ENCODE assay signal across 10 cellular contexts in the genomic region with DNA sequence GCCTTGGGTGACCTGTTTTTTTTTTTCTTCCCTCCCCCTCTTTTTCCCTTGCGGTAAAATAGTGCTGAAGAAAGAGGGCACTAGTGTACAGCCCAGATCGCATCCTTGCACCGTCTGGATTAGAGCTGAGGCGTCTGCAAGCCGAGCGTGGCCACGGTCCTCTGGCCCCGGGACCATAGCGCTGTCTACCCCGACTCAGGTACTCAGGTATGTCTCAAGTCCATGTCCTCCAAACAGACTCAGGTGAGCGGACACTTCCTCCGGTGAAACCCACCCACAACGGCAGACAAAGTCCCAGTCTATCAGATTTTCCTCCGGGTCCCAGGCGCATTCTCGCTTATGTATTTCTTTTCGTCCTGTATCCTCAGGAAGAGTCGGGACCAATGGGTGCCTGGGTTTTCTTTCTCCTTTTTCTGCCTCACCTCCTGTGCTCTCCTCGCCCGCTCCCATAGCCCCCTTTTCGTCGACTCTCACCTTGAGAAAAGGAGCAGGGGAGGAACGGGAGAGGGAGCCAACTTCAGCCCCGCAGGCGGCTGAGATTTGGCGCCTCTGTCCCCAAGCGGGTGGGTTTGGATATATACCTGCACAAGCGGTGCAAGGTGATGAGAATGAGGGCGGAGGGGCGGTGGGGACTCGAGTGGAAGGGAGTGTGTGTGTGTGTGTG. TPM values are rescaled to one million over a fixed set of nuclear protein-coding genes. Genes with fewer than 3 reads are reported as not detected.
DNase-seq lines count a peak whose midpoint lies in the region; ATAC-seq and TF ChIP-seq lines count a peak whose summit lies in the region.
"Had no signal": no experiment of that assay in that cellular context is flagged by ENCODE, and none has a peak within 500 bp of the region (broad histone marks: within the 10 kb centered on the region; RNA-seq: fewer than 3 reads in every experiment).

No MANE protein-coding gene starts in this region.

- TF ChIP-seq CTCF in 22Rv1 (IDR thresholded peaks at IDR 0.05) (peak; percentile 78), SK-N-SH (IDR thresholded peaks at IDR 0.05) (no peak)

- H3K4me3 ChIP-seq in SK-N-SH (ENCODE audit: low read depth in 2 of 2, low read length in 1 of 2): peak overlapping the region in 1 of 2 experiments; percentile 37; a peak in 1 of 4 replicates
- H3K4me3 ChIP-seq in iPS-20b (ENCODE audit: low read length): peak overlapping the region; percentile 83
- H3K4me3 ChIP-seq in effector memory CD4-positive, alpha-beta T cell (ENCODE audit: insufficient read depth, low read depth, low read length, poor library complexity, severe bottlenecking): no peak overlapping the region
- H3K4me3 ChIP-seq: tibial nerve had no signal

- no peak overlapping the region for H3K9ac ChIP-seq in SK-N-SH
- no peak overlapping the region for H3K9ac ChIP-seq in iPS-20b (ENCODE audit: low read depth, low read length)

- peak; percentile 27 for ATAC-seq in GM19438 (IDR thresholded peaks at IDR 0.05; ENCODE audit: low read depth, unreplicated experiment)
- no peak for ATAC-seq in HG03571 (IDR thresholded peaks at IDR 0.05; ENCODE audit: unreplicated experiment)

- H3K4me2 ChIP-seq in SK-N-SH: no peak overlapping the region

- H3K36me3 ChIP-seq in SK-N-SH (replicated peaks in 1 of 2; ENCODE audit: control insufficient read depth in 1 of 2, insufficient read depth in 2 of 2, low read length in 1 of 2) (no peaks in the 10 kb centered on the region), iPS-20b (ENCODE audit: insufficient read depth, low read depth, low read length) (no peaks in the 10 kb centered on the region)
- H3K36me3 ChIP-seq in effector memory CD4-positive, alpha-beta T cell (ENCODE audit: control insufficient read depth, insufficient read depth, low read length): no peaks in the 10 kb centered on the region
- H3K36me3 ChIP-seq: tibial nerve had no signal

- no peaks in the 10 kb centered on the region for H3K27me3 ChIP-seq in SK-N-SH (ENCODE audit: insufficient read depth)
- peaks cover 55% of the 10 kb centered on the region for H3K27me3 ChIP-seq in iPS-20b (ENCODE audit: insufficient read depth, low read length)
- H3K27me3 ChIP-seq in effector memory CD4-positive, alpha-beta T cell (replicated peaks; ENCODE audit: control insufficient read depth, insufficient read depth, low read length, poor library complexity, severe bottlenecking): peaks cover 13% of the 10 kb centered on the region

- TF ChIP-seq RAD21 in SK-N-SH (IDR thresholded peaks at IDR 0.05; ENCODE audit: low read length): peak; percentile 45

- H3K27ac ChIP-seq in 22Rv1 (no peak overlapping the region), SK-N-SH (ENCODE audit: low read depth in 2 of 2, low read length in 1 of 2) (no peak overlapping the region), iPS-20b (ENCODE audit: low read length) (no peak overlapping the region)
- no peak overlapping the region for H3K27ac ChIP-seq in effector memory CD4-positive, alpha-beta T cell (ENCODE audit: insufficient read depth, low read length, poor library complexity, severe bottlenecking)
- H3K27ac ChIP-seq: tibial nerve had no signal

- DNase-seq in SK-N-SH: peak; percentile 51
- no peak for DNase-seq in effector memory CD4-positive, alpha-beta T cell
- no peak for DNase-seq in HuH-7 (ENCODE audit: low spot score)
- no peak for DNase-seq in NCI-H510A treated with DMSO at 0.1 percent for 48 hours (lab: John Stamatoyannopoulos, UW)

- H2AFZ ChIP-seq in SK-N-SH (ENCODE audit: low read depth): no peak overlapping the region

- POLR2A ChIA-PET in SK-N-SH (lab: Yijun Ruan, JAX): no interaction called here

- no peak for TF ChIP-seq EP300 in SK-N-SH (IDR thresholded peaks at IDR 0.05; ENCODE audit: borderline replicate concordance in 1 of 2, low read depth in 1 of 2, low read length in 1 of 2)

- no peaks in the 10 kb centered on the region for H3F3A ChIP-seq in SK-N-SH (replicated peaks; ENCODE audit: insufficient read depth)

- no peaks in the 10 kb centered on the region for H3K9me3 ChIP-seq in SK-N-SH
- H3K9me3 ChIP-seq in iPS-20b (ENCODE audit: insufficient read depth, low read depth, low read length): no peaks in the 10 kb centered on the region
- no peaks in the 10 kb centered on the region for H3K9me3 ChIP-seq in effector memory CD4-positive, alpha-beta T cell (ENCODE audit: control insufficient read depth, low read length)
- H3K9me3 ChIP-seq: tibial nerve had no signal

- 7% methylated on average over 31 of the region's 31 CpGs for WGBS in SK-N-SH (ENCODE audit: low lambda C conversion rate)

- H3K9me2 ChIP-seq in SK-N-SH: no peaks in the 10 kb centered on the region

- H4K20me1 ChIP-seq in SK-N-SH (ENCODE audit: insufficient read depth): no peaks in the 10 kb centered on the region

- no peaks in the 10 kb centered on the region for H3K79me2 ChIP-seq in SK-N-SH (ENCODE audit: insufficient read depth)

- H3K4me1 ChIP-seq in SK-N-SH (ENCODE audit: control insufficient read depth in 1 of 2, insufficient read depth in 2 of 2, low read depth in 1 of 2, low read length in 1 of 2) (peaks cover 0 to 13% of the 10 kb centered on the region in 2 experiments; a peak in 2 of 4 replicates), iPS-20b (ENCODE audit: insufficient read depth, low read length) (no peaks in the 10 kb centered on the region)
- H3K4me1 ChIP-seq in effector memory CD4-positive, alpha-beta T cell (ENCODE audit: control insufficient read depth, insufficient read depth, low read length, poor library complexity, severe bottlenecking): no peaks in the 10 kb centered on the region

- CTCF ChIA-PET in SK-N-SH (lab: Yijun Ruan, JAX): interaction anchor here (1.0 to 2.3 kb wide), 3 partner anchors 63 to 412 kb away, joined by 3 to 7 read pairs (median 4); a partner anchor contains a TSS

TF ChIP-seq in SK-N-SH, 30 proteins besides CTCF, POLR2A, EP300 and RAD21:
- TF ChIP-seq FOXJ3 (CRISPR knock-in tag; IDR thresholded peaks at IDR 0.05): no peak
- TF ChIP-seq, protein P1, sequence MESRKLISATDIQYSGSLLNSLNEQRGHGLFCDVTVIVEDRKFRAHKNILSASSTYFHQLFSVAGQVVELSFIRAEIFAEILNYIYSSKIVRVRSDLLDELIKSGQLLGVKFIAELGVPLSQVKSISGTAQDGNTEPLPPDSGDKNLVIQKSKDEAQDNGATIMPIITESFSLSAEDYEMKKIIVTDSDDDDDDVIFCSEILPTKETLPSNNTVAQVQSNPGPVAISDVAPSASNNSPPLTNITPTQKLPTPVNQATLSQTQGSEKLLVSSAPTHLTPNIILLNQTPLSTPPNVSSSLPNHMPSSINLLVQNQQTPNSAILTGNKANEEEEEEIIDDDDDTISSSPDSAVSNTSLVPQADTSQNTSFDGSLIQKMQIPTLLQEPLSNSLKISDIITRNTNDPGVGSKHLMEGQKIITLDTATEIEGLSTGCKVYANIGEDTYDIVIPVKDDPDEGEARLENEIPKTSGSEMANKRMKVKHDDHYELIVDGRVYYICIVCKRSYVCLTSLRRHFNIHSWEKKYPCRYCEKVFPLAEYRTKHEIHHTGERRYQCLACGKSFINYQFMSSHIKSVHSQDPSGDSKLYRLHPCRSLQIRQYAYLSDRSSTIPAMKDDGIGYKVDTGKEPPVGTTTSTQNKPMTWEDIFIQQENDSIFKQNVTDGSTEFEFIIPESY (IDR thresholded peaks at IDR 0.05; ENCODE audit: borderline replicate concordance, low read depth): no peak
- TF ChIP-seq SMC3 (IDR thresholded peaks at IDR 0.05; ENCODE audit: low read depth, low read length): no peak
- TF ChIP-seq, protein P2, sequence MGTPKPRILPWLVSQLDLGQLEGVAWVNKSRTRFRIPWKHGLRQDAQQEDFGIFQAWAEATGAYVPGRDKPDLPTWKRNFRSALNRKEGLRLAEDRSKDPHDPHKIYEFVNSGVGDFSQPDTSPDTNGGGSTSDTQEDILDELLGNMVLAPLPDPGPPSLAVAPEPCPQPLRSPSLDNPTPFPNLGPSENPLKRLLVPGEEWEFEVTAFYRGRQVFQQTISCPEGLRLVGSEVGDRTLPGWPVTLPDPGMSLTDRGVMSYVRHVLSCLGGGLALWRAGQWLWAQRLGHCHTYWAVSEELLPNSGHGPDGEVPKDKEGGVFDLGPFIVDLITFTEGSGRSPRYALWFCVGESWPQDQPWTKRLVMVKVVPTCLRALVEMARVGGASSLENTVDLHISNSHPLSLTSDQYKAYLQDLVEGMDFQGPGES (IDR thresholded peaks at IDR 0.05; ENCODE audit: low read depth, low read length): no peak
- TF ChIP-seq, protein P3, sequence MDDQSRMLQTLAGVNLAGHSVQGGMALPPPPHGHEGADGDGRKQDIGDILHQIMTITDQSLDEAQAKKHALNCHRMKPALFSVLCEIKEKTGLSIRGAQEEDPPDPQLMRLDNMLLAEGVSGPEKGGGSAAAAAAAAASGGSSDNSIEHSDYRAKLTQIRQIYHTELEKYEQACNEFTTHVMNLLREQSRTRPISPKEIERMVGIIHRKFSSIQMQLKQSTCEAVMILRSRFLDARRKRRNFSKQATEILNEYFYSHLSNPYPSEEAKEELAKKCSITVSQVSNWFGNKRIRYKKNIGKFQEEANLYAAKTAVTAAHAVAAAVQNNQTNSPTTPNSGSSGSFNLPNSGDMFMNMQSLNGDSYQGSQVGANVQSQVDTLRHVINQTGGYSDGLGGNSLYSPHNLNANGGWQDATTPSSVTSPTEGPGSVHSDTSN (IDR thresholded peaks at IDR 0.05): no peak
- no peak for TF ChIP-seq MEF2A (IDR thresholded peaks at IDR 0.05; ENCODE audit: borderline replicate concordance, low read depth)
- TF ChIP-seq NRF1 (IDR thresholded peaks at IDR 0.05; ENCODE audit: low read depth, low read length): no peak
- TF ChIP-seq MXI1 (IDR thresholded peaks at IDR 0.05; ENCODE audit: low read depth, low read length): no peak
- no peak for TF ChIP-seq EZH2phosphoT487 (IDR thresholded peaks at IDR 0.05; ENCODE audit: borderline replicate concordance, low read depth)
- no peak for TF ChIP-seq GATA2 (CRISPR knock-in tag; IDR thresholded peaks at IDR 0.05)
- no peak for TF ChIP-seq GABPA (IDR thresholded peaks at IDR 0.05; ENCODE audit: low read depth)
- no peak for TF ChIP-seq TEAD4 (IDR thresholded peaks at IDR 0.05; ENCODE audit: borderline replicate concordance, insufficient read depth)
- TF ChIP-seq RFX5 (IDR thresholded peaks at IDR 0.05; ENCODE audit: low read length): no peak
- no peak for TF ChIP-seq CHD2 (IDR thresholded peaks at IDR 0.05; ENCODE audit: low read length, partially characterized antibody)
- TF ChIP-seq NFIC (IDR thresholded peaks at IDR 0.05; ENCODE audit: borderline replicate concordance): no peak
- TF ChIP-seq, protein P4, sequence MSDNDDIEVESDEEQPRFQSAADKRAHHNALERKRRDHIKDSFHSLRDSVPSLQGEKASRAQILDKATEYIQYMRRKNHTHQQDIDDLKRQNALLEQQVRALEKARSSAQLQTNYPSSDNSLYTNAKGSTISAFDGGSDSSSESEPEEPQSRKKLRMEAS (IDR thresholded peaks at IDR 0.05; ENCODE audit: low read depth): no peak
- no peak for TF ChIP-seq ELF1 (IDR thresholded peaks at IDR 0.05)
- no peak for TF ChIP-seq FOXM1 (IDR thresholded peaks at IDR 0.05; ENCODE audit: low read depth)
- no peak for TF ChIP-seq POLR2AphosphoS5 (IDR thresholded peaks at IDR 0.05; ENCODE audit: low read depth, low read length)
TF ChIP-seq in SK-N-SH: peak in this region for 0.

RNA-seq across cellular contexts. Expression of a gene that starts 1.1 kb away (rescaled TPM):
- 0.03 and 0.05 TPM in 2 replicates for polyA plus RNA-seq in SK-N-SH (2012; rRNA removed)
- 0.03 TPM in 2 replicates for polyA plus RNA-seq in SK-N-SH (2012; cell fraction: cytosol; rRNA removed)
- 0.04 and 0.07 TPM in 2 replicates for polyA plus RNA-seq in SK-N-SH (2012; cell fraction: nucleus; rRNA removed)
- polyA plus RNA-seq: CD8-positive, alpha-beta memory T cell had no signal
